Comparison of ENCODE assay signal across 8 cellular contexts in genomic region chr11:65013692-65014145, GRCh38. TPM values are rescaled to one million over a fixed set of nuclear protein-coding genes. Genes with fewer than 3 reads are reported as not detected.
DNase-seq lines count a peak whose midpoint lies in the region; ATAC-seq and TF ChIP-seq lines count a peak whose summit lies in the region.

No MANE protein-coding gene starts in this region.

- peak; percentile 50 for ATAC-seq in GM21526 (IDR thresholded peaks at IDR 0.05; ENCODE audit: low FRiP score, unreplicated experiment)

- H3K27me3 ChIP-seq in HUES6 (ENCODE audit: control insufficient read depth, insufficient read depth, low read length) (no peaks in the 10 kb centered on the region), thyroid gland (no peaks in the 10 kb centered on the region)

- H3K27ac ChIP-seq in HUES6 (ENCODE audit: low read depth, low read length) (peak overlapping the region; percentile 81), thyroid gland (peak overlapping the region; percentile 94 to 99 (median 95))

- H3K27ac Mint-ChIP-seq in activated naive CD4-positive, alpha-beta T cell treated with anti-CD3 and anti-CD28 coated beads, Interleukin-2, amount 10 ng/mL, durations not matched to agents 7 days and 5 days: peak overlapping the region; percentile 98

- peak in 3 of 6 experiments; percentile 50 to 81 (median 61) for TF ChIP-seq CTCF in thyroid gland (IDR thresholded peaks at IDR 0.05)

- peak; percentile 80 for DNase-seq in DMS114 treated with DMSO at 0.1 percent for 48 hours (lab: John Stamatoyannopoulos, UW; ENCODE audit: unreplicated experiment)
- DNase-seq in RKO (ENCODE audit: low spot score): peak; percentile 92
- peak; percentile 90 for DNase-seq in activated naive CD4-positive, alpha-beta T cell treated with anti-CD3 and anti-CD28 coated beads, Interleukin-2, amount 10 ng/mL, durations not matched to agents 7 days and 5 days
- DNase-seq in glomerular endothelial cell (ENCODE audit: extremely low read depth, low read depth, low spot score): peak; percentile 29
- DNase-seq in occipital lobe (lab: John Stamatoyannopoulos, UW): peak; percentile 83
- DNase-seq in thyroid gland: peak; percentile 86 to 90

- peak overlapping the region; percentile 85 for H3K4me3 Mint-ChIP-seq in activated naive CD4-positive, alpha-beta T cell treated with anti-CD3 and anti-CD28 coated beads, Interleukin-2, amount 10 ng/mL, durations not matched to agents 7 days and 5 days

- CTCF ChIA-PET in activated naive CD4-positive, alpha-beta T cell treated with anti-CD3 and anti-CD28 coated beads, Interleukin-2, amount 10 ng/mL, durations not matched to agents 7 days and 5 days (lab: Charles Lee): interaction anchor here (0.9 to 6.6 kb wide), 23 partner anchors 13 to 302 kb away, joined by 3 to 42 read pairs (median 4); partner anchors contain the start of genes BATF2, CDC42BPG, SAC3D1 and SNX15

- H3K9ac ChIP-seq in HUES6 (ENCODE audit: low read length): peak overlapping the region; percentile 84

- peaks cover 15% of the 10 kb centered on the region for H3K27me3 Mint-ChIP-seq in activated naive CD4-positive, alpha-beta T cell treated with anti-CD3 and anti-CD28 coated beads, Interleukin-2, amount 10 ng/mL, durations not matched to agents 7 days and 5 days

- H3K4me1 Mint-ChIP-seq in activated naive CD4-positive, alpha-beta T cell treated with anti-CD3 and anti-CD28 coated beads, Interleukin-2, amount 10 ng/mL, durations not matched to agents 7 days and 5 days: peaks cover 32% of the 10 kb centered on the region

- H3K4me1 ChIP-seq in HUES6 (ENCODE audit: control insufficient read depth, insufficient read depth, low read length) (no peaks in the 10 kb centered on the region), thyroid gland (peaks cover 11 to 13% of the 10 kb centered on the region in 2 donors)

- intact Hi-C loops in thyroid gland (cut with DNase I): loop anchor here (2.0 to 10.0 kb wide), 2 partner anchors 71 to 101 kb away; partner anchors contain the start of genes CDCA5, TM7SF2, ZFPL1 and ZNHIT2

- whole genome bisulfite sequencing in thyroid gland, 2 donors: 7% methylated on average over 3 of the region's 37 CpGs; no CpG with 5 or more reads in 1 of the 2 donors

- peak overlapping the region; percentile 85 for H3K4me3 ChIP-seq in HUES6 (ENCODE audit: low read depth, low read length)
- H3K4me3 ChIP-seq in thyroid gland (replicated peaks in 1 of 3): peak overlapping the region; percentile 78 to 89 (median 87)

- H3K36me3 ChIP-seq in HUES6 (ENCODE audit: control insufficient read depth, insufficient read depth, low read length) (peaks cover 22% of the 10 kb centered on the region), thyroid gland (peaks cover 0 to 6% of the 10 kb centered on the region in 2 donors)

- H3K9me3 ChIP-seq in HUES6 (ENCODE audit: control insufficient read depth, insufficient read depth, low read depth, low read length): no peaks in the 10 kb centered on the region
- H3K9me3 ChIP-seq in thyroid gland: no peaks in the 10 kb centered on the region

- H3K9me3 Mint-ChIP-seq in activated naive CD4-positive, alpha-beta T cell treated with anti-CD3 and anti-CD28 coated beads, Interleukin-2, amount 10 ng/mL, durations not matched to agents 7 days and 5 days: no peaks in the 10 kb centered on the region

- peak in 1 of 2 donors; percentile 59 for TF ChIP-seq POLR2A in thyroid gland (IDR thresholded peaks at IDR 0.05)

- peaks cover 15% of the 10 kb centered on the region for H3K36me3 Mint-ChIP-seq in activated naive CD4-positive, alpha-beta T cell treated with anti-CD3 and anti-CD28 coated beads, Interleukin-2, amount 10 ng/mL, durations not matched to agents 7 days and 5 days

RNA-seq across cellular contexts. Expression of gene ARL2, which starts 0.2 kb away (rescaled TPM):
- total RNA-seq in glomerular endothelial cell (191 and 202 TPM in 2 replicates), occipital lobe (31.2 TPM), thyroid gland (100 to 1,000 TPM in 3 of 4 donors, 10 to 100 TPM in 1; 76.6 to 166 (median 119) TPM)

RNA-seq across cellular contexts. Expression of gene SNX15, which starts 13.5 kb away (rescaled TPM):
- total RNA-seq in glomerular endothelial cell (12.4 and 12.6 TPM in 2 replicates), occipital lobe (19.0 TPM), thyroid gland (10 to 100 TPM; 11.6 to 36.4 (median 19.2) TPM)

RNA-seq across cellular contexts. Expression of gene BATF2, which starts 16.9 kb away (rescaled TPM):
- total RNA-seq in glomerular endothelial cell: 1.3 and 2.7 TPM in 2 replicates
- not detected for total RNA-seq in occipital lobe
- total RNA-seq in thyroid gland: 1 to 10 TPM; 1.2 to 9.1 (median 2.3) TPM

RNA-seq across cellular contexts. Expression of gene SAC3D1, which starts 27.3 kb away (rescaled TPM):
- total RNA-seq in glomerular endothelial cell (16.8 and 17.8 TPM in 2 replicates), occipital lobe (8.7 TPM), thyroid gland (10 to 100 TPM in 1 of 4 donors, 1 to 10 TPM in 3; 2.1 to 13.1 (median 6.0) TPM)

RNA-seq across cellular contexts. Expression of gene MAJIN, which starts 41.8 kb away (rescaled TPM):
- total RNA-seq in glomerular endothelial cell: 0.68 TPM in 1 of 2 replicates, not detected in the other
- total RNA-seq in occipital lobe: not detected
- total RNA-seq in thyroid gland: under 1 TPM in 1 of 4 donors, not detected in 3; 0.27 TPM

Comparison
In these comparisons a context has a peak if more than half of its experiments do, and no peak if none do; other contexts are left out.
1. Peak in every context shown above with its lines: DNase-seq, ATAC-seq, H3K4me3 ChIP-seq and H3K27ac ChIP-seq.
2. DNase-seq: peak in every context shown above with its lines; median percentile 92 in RKO; 90 in activated naive CD4-positive, alpha-beta T cell treated with anti-CD3 and anti-CD28 coated beads, Interleukin-2, amount 10 ng/mL, durations not matched to agents 7 days and 5 days; 88 in thyroid gland; 83 in occipital lobe; 80 in DMS114 treated with DMSO at 0.1 percent for 48 hours; 29 in glomerular endothelial cell.